ENCODE assay signal across 1 cellular context in genomic region chr20:50292324-50293243, GRCh38.
TF ChIP-seq lines count a peak whose summit lies in the region.

No MANE protein-coding gene starts in this region.

TF ChIP-seq in HepG2, 621 proteins besides CTCF, POLR2A, EP300 and RAD21 (continued from another document and continues in another):
- TF ChIP-seq ZNF318 (CRISPR knock-in tag; IDR thresholded peaks at IDR 0.05) (peak; percentile 96), ZNF543 (CRISPR knock-in tag; IDR thresholded peaks at IDR 0.05) (peak; percentile 99), JUNB (CRISPR knock-in tag; IDR thresholded peaks at IDR 0.05; ENCODE audit: borderline replicate concordance) (peak; percentile 86), FLYWCH1 (CRISPR knock-in tag; IDR thresholded peaks at IDR 0.05) (no peak), KLF16 (CRISPR knock-in tag; IDR thresholded peaks at IDR 0.05) (peak; percentile 92 to 100; a peak in 3 of 4 replicates), ZNF446 (CRISPR knock-in tag; IDR thresholded peaks at IDR 0.05) (no peak), PHF8 (CRISPR knock-in tag; IDR thresholded peaks at IDR 0.05) (peak; percentile 64), ONECUT2 (CRISPR knock-in tag; IDR thresholded peaks at IDR 0.05) (no peak), TBX2 (CRISPR knock-in tag; IDR thresholded peaks at IDR 0.05; ENCODE audit: borderline replicate concordance) (peak; percentile 99), IKZF4 (CRISPR knock-in tag; IDR thresholded peaks at IDR 0.05; ENCODE audit: borderline replicate concordance, low read depth, not compliant biosample characterization) (peak; percentile 74), HMG20B (CRISPR knock-in tag; conservative IDR thresholded peaks at IDR 0.05) (peak; percentile 93), ZNF598 (CRISPR knock-in tag; IDR thresholded peaks at IDR 0.05; ENCODE audit: borderline replicate concordance) (peak; percentile 80; the same call in 1 of the 2 replicates), NCOR1 (IDR thresholded peaks at IDR 0.05; ENCODE audit: borderline replicate concordance, low read length) (peak; percentile 95), NFAT5 (CRISPR knock-in tag; IDR thresholded peaks at IDR 0.05) (peak; percentile 60; the same call in 1 of the 2 replicates), ZNF275 (CRISPR knock-in tag; IDR thresholded peaks at IDR 0.05; ENCODE audit: borderline replicate concordance) (peak; percentile 94; the same call in 1 of the 2 replicates), CENPBD1 (CRISPR knock-in tag; IDR thresholded peaks at IDR 0.05; ENCODE audit: borderline replicate concordance, low read depth) (peak; percentile 96; the same call in 1 of the 2 replicates), SPEN (CRISPR knock-in tag; IDR thresholded peaks at IDR 0.05; ENCODE audit: low read depth) (peak; percentile 91), ZNF777 (CRISPR knock-in tag; IDR thresholded peaks at IDR 0.05) (no peak; the same call in 1 of the 2 replicates), PLRG1 (conservative IDR thresholded peaks at IDR 0.05) (no peak), AGO1 (IDR thresholded peaks at IDR 0.05; ENCODE audit: low read depth, low read length, poor library complexity, severe bottlenecking) (peak; percentile 83), ZNF576 (CRISPR knock-in tag; IDR thresholded peaks at IDR 0.05) (peak; percentile 63; the same call in 1 of the 2 replicates), ZSCAN20 (CRISPR knock-in tag; IDR thresholded peaks at IDR 0.05; ENCODE audit: borderline replicate concordance) (peak; percentile 98), SMARCC2 (IDR thresholded peaks at IDR 0.05) (0 out of 2 replicates have a peak, but pooled peaks have one; percentile 52), CSRNP1 (CRISPR knock-in tag; IDR thresholded peaks at IDR 0.05) (peak; percentile 97), TRIM22 (IDR thresholded peaks at IDR 0.05) (no peak), STAG1 (CRISPR knock-in tag; IDR thresholded peaks at IDR 0.05) (peak; percentile 58), SRY (CRISPR knock-in tag; IDR thresholded peaks at IDR 0.05) (peak; percentile 95), ARID4A (CRISPR knock-in tag; IDR thresholded peaks at IDR 0.05; ENCODE audit: borderline replicate concordance) (peak; percentile 93), MXD4 (CRISPR knock-in tag; IDR thresholded peaks at IDR 0.05) (peak; percentile 97), CBX5 (CRISPR knock-in tag; IDR thresholded peaks at IDR 0.05; ENCODE audit: borderline replicate concordance) (peak; percentile 97; the same call in 1 of the 2 replicates), NFYB (CRISPR knock-in tag; IDR thresholded peaks at IDR 0.05) (peak; percentile 70)
